Comparison of ENCODE assay signal across 8 cellular contexts in the genomic region with DNA sequence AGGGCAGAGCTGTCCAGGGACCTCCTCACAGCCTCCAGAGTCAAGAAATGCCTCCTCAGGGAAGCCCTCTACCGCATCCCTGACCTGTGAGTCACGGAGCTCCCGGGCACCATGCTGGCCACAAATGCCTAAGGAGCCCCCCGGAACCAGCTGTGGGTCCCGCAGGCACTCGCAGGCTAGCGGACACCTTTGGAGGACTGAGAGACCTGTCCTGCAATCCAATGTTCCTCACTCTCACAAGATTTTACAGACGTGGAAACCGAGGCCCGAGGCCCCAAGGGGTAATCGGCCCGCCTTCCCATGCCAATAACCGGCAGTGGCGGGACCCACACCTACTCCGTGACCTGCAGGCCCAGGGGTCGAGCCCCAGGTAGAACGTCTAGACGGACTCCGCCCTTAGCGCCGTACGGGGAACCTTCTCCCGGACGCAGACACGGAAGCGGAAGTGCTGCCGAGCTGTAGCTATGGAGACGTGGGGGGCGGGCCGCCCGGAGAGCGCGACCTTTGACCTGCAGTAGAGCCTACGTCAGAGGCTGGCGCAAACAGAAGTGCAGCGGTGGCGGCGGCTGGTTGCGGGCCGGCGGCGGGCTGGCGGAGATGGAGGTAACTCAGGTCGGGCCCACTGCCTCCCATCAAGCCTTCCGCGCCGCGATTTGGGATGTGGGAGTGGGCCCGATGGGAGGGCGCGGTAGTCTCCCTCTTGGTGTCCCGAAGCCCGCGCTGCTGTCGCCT. TPM values are rescaled to one million over a fixed set of nuclear protein-coding genes. Genes with fewer than 3 reads are reported as not detected.
DNase-seq lines count a peak whose midpoint lies in the region; ATAC-seq, FAIRE-seq and TF ChIP-seq lines count a peak whose summit lies in the region.

A gene with protein sequence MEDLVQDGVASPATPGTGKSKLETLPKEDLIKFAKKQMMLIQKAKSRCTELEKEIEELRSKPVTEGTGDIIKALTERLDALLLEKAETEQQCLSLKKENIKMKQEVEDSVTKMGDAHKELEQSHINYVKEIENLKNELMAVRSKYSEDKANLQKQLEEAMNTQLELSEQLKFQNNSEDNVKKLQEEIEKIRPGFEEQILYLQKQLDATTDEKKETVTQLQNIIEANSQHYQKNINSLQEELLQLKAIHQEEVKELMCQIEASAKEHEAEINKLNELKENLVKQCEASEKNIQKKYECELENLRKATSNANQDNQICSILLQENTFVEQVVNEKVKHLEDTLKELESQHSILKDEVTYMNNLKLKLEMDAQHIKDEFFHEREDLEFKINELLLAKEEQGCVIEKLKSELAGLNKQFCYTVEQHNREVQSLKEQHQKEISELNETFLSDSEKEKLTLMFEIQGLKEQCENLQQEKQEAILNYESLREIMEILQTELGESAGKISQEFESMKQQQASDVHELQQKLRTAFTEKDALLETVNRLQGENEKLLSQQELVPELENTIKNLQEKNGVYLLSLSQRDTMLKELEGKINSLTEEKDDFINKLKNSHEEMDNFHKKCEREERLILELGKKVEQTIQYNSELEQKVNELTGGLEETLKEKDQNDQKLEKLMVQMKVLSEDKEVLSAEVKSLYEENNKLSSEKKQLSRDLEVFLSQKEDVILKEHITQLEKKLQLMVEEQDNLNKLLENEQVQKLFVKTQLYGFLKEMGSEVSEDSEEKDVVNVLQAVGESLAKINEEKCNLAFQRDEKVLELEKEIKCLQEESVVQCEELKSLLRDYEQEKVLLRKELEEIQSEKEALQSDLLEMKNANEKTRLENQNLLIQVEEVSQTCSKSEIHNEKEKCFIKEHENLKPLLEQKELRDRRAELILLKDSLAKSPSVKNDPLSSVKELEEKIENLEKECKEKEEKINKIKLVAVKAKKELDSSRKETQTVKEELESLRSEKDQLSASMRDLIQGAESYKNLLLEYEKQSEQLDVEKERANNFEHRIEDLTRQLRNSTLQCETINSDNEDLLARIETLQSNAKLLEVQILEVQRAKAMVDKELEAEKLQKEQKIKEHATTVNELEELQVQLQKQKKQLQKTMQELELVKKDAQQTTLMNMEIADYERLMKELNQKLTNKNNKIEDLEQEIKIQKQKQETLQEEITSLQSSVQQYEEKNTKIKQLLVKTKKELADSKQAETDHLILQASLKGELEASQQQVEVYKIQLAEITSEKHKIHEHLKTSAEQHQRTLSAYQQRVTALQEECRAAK (N-terminal part only) (plus strand): TSS at position 529 of the 732 bp plus-strand sequence. CDS start 69 bp downstream, at position 598.

- DNase-seq in AG08395 (ENCODE audit: low spot score) (peak; percentile 93), NCI-H2227 (lab: John Stamatoyannopoulos, UW; ENCODE audit: unreplicated experiment) (peak; percentile 97), breast epithelium (ENCODE audit: low spot score in 2 of 2) (peak; percentile 93 to 96), iPS-NIHi11 (ENCODE audit: low spot score) (peak; percentile 93), small intestine (peak; percentile 95)

- intact Hi-C loops in breast epithelium (cut with DNase I; ENCODE audit: low total_unique reads) = loop anchor here (1.0 kb wide), 1 partner anchor 85 kb away; a partner anchor contains a TSS

- ATAC-seq in GM18909 (IDR thresholded peaks at IDR 0.05; ENCODE audit: poor library complexity, unreplicated experiment) = peak; percentile 100
- peak; percentile 98 for ATAC-seq in HG03159 (IDR thresholded peaks at IDR 0.05; ENCODE audit: unreplicated experiment)

- TF ChIP-seq POLR2A in breast epithelium (IDR thresholded peaks at IDR 0.05) = peak; percentile 93

- H3K4me3 ChIP-seq in breast epithelium (peak within 1 kb of the TSS; percentile 74 to 93 (median 79)), small intestine (ENCODE audit: low read depth in 1 of 2, low read length in 2 of 2) (peak within 1 kb of the TSS; percentile 66 to 89)

- TF ChIP-seq CTCF in VCaP (conservative IDR thresholded peaks at IDR 0.05) = no peak
- no peak for TF ChIP-seq CTCF in breast epithelium (IDR thresholded peaks at IDR 0.05)

- H3K4me1 ChIP-seq in breast epithelium = peaks cover 0 to 3% of the 10 kb centered on the region in 2 donors
- H3K4me1 ChIP-seq in small intestine (ENCODE audit: control insufficient read depth in 2 of 2, insufficient read depth in 1 of 2, low read depth in 1 of 2, low read length in 1 of 2) = peaks cover 0 to 7% of the 10 kb centered on the region in 2 donors

- WGBS in small intestine, 3 donors = 0 to 1% (median 1%) methylated on average over 46 to 55 of the region's 55 CpGs

- H3K27ac ChIP-seq in VCaP = peak within 1 kb of the TSS; percentile 93
- H3K27ac ChIP-seq in breast epithelium = peak within 1 kb of the TSS; percentile 94 to 98
- peak within 1 kb of the TSS; percentile 82 to 98 for H3K27ac ChIP-seq in small intestine (ENCODE audit: low read depth in 1 of 2, low read length in 1 of 2)

- no peaks in the 10 kb centered on the region for H3K27me3 ChIP-seq in breast epithelium
- no peaks in the 10 kb centered on the region for H3K27me3 ChIP-seq in small intestine (ENCODE audit: control insufficient read depth in 2 of 2, insufficient read depth in 2 of 2, low read length in 2 of 2)

- H3K9me3 ChIP-seq in breast epithelium (no peaks in the 10 kb centered on the region), small intestine (ENCODE audit: control insufficient read depth, low read depth) (no peaks in the 10 kb centered on the region)

- no peak for FAIRE-seq in small intestine (lab: Jason Lieb, UNC)

- H3K36me3 ChIP-seq in breast epithelium (no peaks in the 10 kb centered on the region), small intestine (ENCODE audit: control insufficient read depth in 2 of 2, insufficient read depth in 2 of 2, low read length in 2 of 2) (peaks cover 2% of the 10 kb centered on the region in 2 donors)

RNA-seq across cellular contexts. Expression of the gene that starts here (rescaled TPM):
- 10 to 100 TPM; 26.4 to 97.6 (median 63.3) TPM for total RNA-seq in breast epithelium
- polyA plus RNA-seq in small intestine = 10 to 100 TPM; 14.0 to 15.7 (median 14.6) TPM

Comparison
In these comparisons a context has a peak if more than half of its experiments do, and no peak if none do; other contexts are left out.
1. Peak in every context shown above with its lines: DNase-seq, ATAC-seq, H3K4me3 ChIP-seq and H3K27ac ChIP-seq.